ENCODE assay signal across 8 cellular contexts in the genomic region with DNA sequence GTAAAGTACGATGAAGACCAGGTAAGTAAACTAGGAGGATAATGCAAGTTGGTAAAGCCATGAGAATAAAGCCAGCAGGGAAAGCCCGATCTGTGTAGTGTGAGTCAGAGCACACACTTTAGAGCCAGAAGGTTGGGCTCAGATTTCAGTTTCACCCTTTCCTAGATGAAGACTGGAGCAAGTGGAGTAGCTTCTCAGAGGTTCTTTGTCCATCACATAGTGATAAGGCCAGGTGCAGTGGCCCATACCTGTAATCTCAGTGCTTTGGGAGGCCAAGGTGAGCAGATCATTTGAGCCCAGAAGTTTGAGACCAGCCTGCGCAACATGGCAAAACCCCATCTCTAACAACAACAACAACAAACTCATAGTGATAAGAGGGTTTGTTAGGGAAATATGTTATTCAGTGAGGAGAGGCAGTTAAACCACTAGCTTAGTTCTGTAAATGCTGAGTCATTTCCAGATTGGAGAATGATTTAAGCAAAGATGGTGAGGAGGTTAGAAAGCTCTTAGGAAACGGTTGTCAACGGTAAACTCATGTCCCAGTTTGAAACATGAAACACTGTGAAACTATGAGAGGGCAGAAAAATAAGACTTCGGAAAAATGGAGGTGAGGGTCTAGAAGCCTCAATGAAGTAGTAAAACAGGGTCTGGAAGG. TPM values are rescaled to one million over a fixed set of nuclear protein-coding genes. Genes with fewer than 3 reads are reported as not detected.
A peak's percentile ranks its signal among the peaks of the same experiment; 100 is the strongest.
DNase-seq lines count a peak whose midpoint lies in the region; ATAC-seq lines count a peak whose summit lies in the region.

No MANE protein-coding gene starts in this region.

- ATAC-seq in GM19463 (IDR thresholded peaks at IDR 0.05; ENCODE audit: unreplicated experiment): peak; percentile 85
- peak; percentile 93 for ATAC-seq in HG03378 (IDR thresholded peaks at IDR 0.05; ENCODE audit: unreplicated experiment)

- DNase-seq in GDM1 (lab: John Stamatoyannopoulos, UW) (peak; percentile 45), UCSD-AML1 (lab: John Stamatoyannopoulos, UW; ENCODE audit: unreplicated experiment) (peak; percentile 15), myocyte (ENCODE audit: low read depth) (peak; percentile 52), cerebellar nuclear complex (lab: John Stamatoyannopoulos, UW) (no peak)
- no peak for DNase-seq in stimulated activated naive CD4-positive, alpha-beta T cell treated with Interleukin-2 at 50 U/mL for 16 hours (lab: John Stamatoyannopoulos, UW)
- no peak for DNase-seq in activated effector memory CD4-positive, alpha-beta T cell treated with Interleukin-2 at 50 U/mL for 16 hours

RNA-seq across cellular contexts. Expression of a gene that starts 39.0 kb away (rescaled TPM):
- 0.96 and 1.9 TPM in 2 replicates for total RNA-seq in myocyte
- 1.9 TPM for polyA plus RNA-seq in myocyte (2012)

Comparison
In these comparisons a context has a peak if more than half of its experiments do, and no peak if none do; other contexts are left out.
1. DNase-seq: peak in GDM1 (single experiment), UCSD-AML1 (single experiment) and myocyte (single experiment); none in cerebellar nuclear complex (0 of 2), stimulated activated naive CD4-positive, alpha-beta T cell treated with Interleukin-2 at 50 U/mL for 16 hours (single experiment) and activated effector memory CD4-positive, alpha-beta T cell treated with Interleukin-2 at 50 U/mL for 16 hours (single experiment).